8 cellular contexts compared by ENCODE assay signal in the genomic region with DNA sequence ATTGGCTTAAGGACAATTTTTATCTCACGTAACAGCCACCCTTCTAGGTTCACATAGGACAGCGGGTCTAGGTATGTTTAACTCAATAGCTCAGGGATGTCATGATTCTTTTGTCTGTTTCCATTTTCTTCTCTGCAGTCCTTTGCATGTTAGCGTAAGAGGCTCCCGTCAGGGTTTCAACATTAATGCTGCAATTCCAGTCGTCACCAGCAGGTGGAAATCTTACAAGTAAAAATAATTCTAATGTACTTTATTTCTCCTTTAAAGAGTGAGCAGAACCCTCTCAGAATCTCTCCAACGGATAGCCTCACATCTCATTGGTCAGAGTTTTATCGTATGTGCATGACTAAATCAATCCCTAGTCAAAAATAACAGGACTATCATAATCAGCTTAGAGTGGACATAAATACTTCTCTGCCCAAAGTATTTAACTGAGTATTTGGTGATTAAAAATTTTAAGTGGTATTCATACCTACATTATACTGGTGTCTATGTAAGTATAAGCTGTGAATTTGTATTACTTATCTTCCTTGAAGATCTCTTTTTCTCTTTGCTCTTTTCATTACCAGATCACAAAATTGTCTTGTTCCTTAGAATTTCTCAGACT.
DNase-seq lines count a peak whose midpoint lies in the region; ATAC-seq and TF ChIP-seq lines count a peak whose summit lies in the region.

No MANE protein-coding gene starts in this region.

- intact Hi-C loops in adrenal gland (cut with DNase I) = loop anchor here in 1 of 2 donors (5.0 kb wide), 1 partner anchor 404 kb away; no protein-coding TSS in a partner anchor

- ATAC-seq in HG02943 (IDR thresholded peaks at IDR 0.05; ENCODE audit: low read depth, unreplicated experiment) = peak; percentile 64

- TF ChIP-seq POLR2A in adrenal gland (IDR thresholded peaks at IDR 0.05) = no peak

- 12 to 24% (median 16%) methylated on average over 7 of the region's 7 CpGs for WGBS in adrenal gland, 4 donors

- H3K9me3 ChIP-seq in adrenal gland (replicated peaks in 1 of 3) = no peaks in the 10 kb centered on the region

- H3K4me1 ChIP-seq in adrenal gland (replicated peaks in 1 of 2) = no peaks in the 10 kb centered on the region

- H3K27me3 ChIP-seq in adrenal gland = no peaks in the 10 kb centered on the region

- no peak overlapping the region for H3K4me3 ChIP-seq in adrenal gland

- no peak overlapping the region for H3K27ac ChIP-seq in adrenal gland

- no peaks in the 10 kb centered on the region for H3K36me3 ChIP-seq in adrenal gland (replicated peaks in 1 of 2)

- DNase-seq in AG08395 (ENCODE audit: low spot score) (peak; percentile 11), GM04503 (ENCODE audit: low read depth) (peak; percentile 5), NCI-H82 treated with DMSO at 0.1 percent for 48 hours (lab: John Stamatoyannopoulos, UW; ENCODE audit: unreplicated experiment) (peak; percentile 4), adrenal gland (peak; percentile 54 to 85 (median 74)), iPS-NIHi7 (ENCODE audit: extremely low spot score) (peak; percentile 45), 8988T (no peak)
- DNase-seq in stimulated activated CD4-positive, alpha-beta T cell treated with anti-CD3 and anti-CD28 coated beads, Interleukin-2, amount 100 ng/mL, for 24 hours = peak; percentile 46 to 50

- peak; percentile 59 to 75 (median 62) for TF ChIP-seq CTCF in adrenal gland (IDR thresholded peaks at IDR 0.05)
